In the genomic region with DNA sequence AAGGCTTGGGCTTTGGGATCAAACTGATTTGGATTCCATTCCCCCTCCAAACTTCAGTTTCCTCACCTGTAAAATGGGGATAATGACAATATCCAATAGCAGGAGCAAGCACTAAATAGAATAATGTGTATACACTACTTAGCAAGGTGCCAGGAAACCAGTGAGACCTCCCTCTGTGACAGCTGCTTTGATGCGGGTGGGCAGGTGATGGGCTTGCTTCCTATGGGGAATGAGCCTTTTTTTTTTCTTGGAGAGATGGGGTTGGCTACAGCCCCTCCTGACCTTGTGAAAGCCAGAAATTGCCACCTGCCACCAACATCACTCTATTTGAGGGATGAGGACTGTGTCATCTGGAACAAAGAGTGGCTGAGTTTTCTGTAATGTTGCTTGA, we compare ENCODE assay signal across 9 cellular contexts. TPM values are rescaled to one million over a fixed set of nuclear protein-coding genes. Genes with fewer than 3 reads are reported as not detected.
A peak's percentile ranks its signal among the peaks of the same experiment; 100 is the strongest.
DNase-seq lines count a peak whose midpoint lies in the region; ATAC-seq and TF ChIP-seq lines count a peak whose summit lies in the region.
"Had no signal": no experiment of that assay in that cellular context is flagged by ENCODE, and none has a peak within 500 bp of the region (broad histone marks: within the 10 kb centered on the region; RNA-seq: fewer than 3 reads in every experiment).

No MANE protein-coding gene starts in this region.

- H3K36me3 ChIP-seq in heart left ventricle (no peaks in the 10 kb centered on the region), lung (ENCODE audit: control insufficient read depth in 2 of 2, insufficient read depth in 2 of 2, low read length in 2 of 2) (no peaks in the 10 kb centered on the region), tibial nerve (no peaks in the 10 kb centered on the region)

- no peak for TF ChIP-seq EP300 in tibial nerve (IDR thresholded peaks at IDR 0.05)

- H3K4me3 ChIP-seq in heart left ventricle (peak overlapping the region in 10 of 12 donors; percentile 38 to 74 (median 64)), right cardiac atrium (ENCODE audit: low read length) (no peak overlapping the region), lung (peak overlapping the region; percentile 81), tibial nerve (peak overlapping the region; percentile 44 to 68 (median 60))

- TF ChIP-seq POLR2A in heart left ventricle (IDR thresholded peaks at IDR 0.05) (no peak), tibial nerve (IDR thresholded peaks at IDR 0.05) (no peak)

- ATAC-seq in heart left ventricle (no peak), right cardiac atrium (no peak), lung (ENCODE audit: insufficient read depth, low FRiP score) (no peak)
- ATAC-seq: Panc1 had no signal

- intact Hi-C loops in heart left ventricle (cut with DNase I): loop anchor here in 8 of 10 donors (5.0 to 10.0 kb wide), 7 partner anchors 36 to 538 kb away; a partner anchor contains a TSS
- intact Hi-C loops in right cardiac atrium (cut with DNase I): loop anchor here in 2 of 4 donors (5.0 to 10.0 kb wide), 2 partner anchors 36 to 348 kb away; no protein-coding TSS in a partner anchor
- intact Hi-C loops in activated T-helper 2 cell treated with anti-CD3 and anti-CD28 coated beads, Interferon-gamma antibody, Interleukin-2, Interleukin-4, amounts not matched to agents 10 μg/mL and 5 μg/mL and 100 μg/mL, durations not matched to agents 14 hours and 24 hours and 36 hours (cut with micrococcal nuclease): loop anchor here (5.0 to 10.0 kb wide), 5 partner anchors 41 to 1351 kb away; a partner anchor contains a TSS

- DNase-seq in heart left ventricle: no peak
- DNase-seq in right cardiac atrium: no peak
- no peak for DNase-seq in activated T-helper 2 cell treated with anti-CD3 and anti-CD28 coated beads, Interferon-gamma antibody, Interleukin-2, Interleukin-4, amounts not matched to agents 10 μg/mL and 5 μg/mL and 100 μg/mL, durations not matched to agents 14 hours and 24 hours and 36 hours (ENCODE audit: low spot score)
- no peak for DNase-seq in lung (ENCODE audit: low spot score)
- DNase-seq in tibial nerve (ENCODE audit: low spot score in 2 of 2): no peak
- DNase-seq in NCI-H1105 (lab: John Stamatoyannopoulos, UW): no peak
- DNase-seq in epidermal melanocyte (ENCODE audit: insufficient read length, low spot score): no peak
- no peak for DNase-seq in stimulated activated CD8-positive, alpha-beta memory T cell treated with anti-CD3 and anti-CD28 coated beads, Interleukin-4, amount 100 ng/mL, for 48 hours

- H3K4me3 Mint-ChIP-seq in activated T-helper 2 cell treated with anti-CD3 and anti-CD28 coated beads, Interferon-gamma antibody, Interleukin-2, Interleukin-4, amounts not matched to agents 10 μg/mL and 5 μg/mL and 100 μg/mL, durations not matched to agents 14 hours and 24 hours and 36 hours (ENCODE audit: low read depth): peak overlapping the region; percentile 86

- 76 to 92% (median 79%) methylated on average over 1 of the region's 1 CpG for WGBS in heart left ventricle, 4 donors
- WGBS in right cardiac atrium: 78% methylated on average over 1 of the region's 1 CpG
- WGBS in lung, 2 donors: 48 to 81% methylated on average over 1 of the region's 1 CpG
- 96 to 100% methylated on average over 1 of the region's 1 CpG for WGBS in tibial nerve, 2 donors

- peak overlapping the region; percentile 71 for H3K27ac Mint-ChIP-seq in activated T-helper 2 cell treated with anti-CD3 and anti-CD28 coated beads, Interferon-gamma antibody, Interleukin-2, Interleukin-4, amounts not matched to agents 10 μg/mL and 5 μg/mL and 100 μg/mL, durations not matched to agents 14 hours and 24 hours and 36 hours

- H3K27me3 ChIP-seq in heart left ventricle: no peaks in the 10 kb centered on the region
- H3K27me3 ChIP-seq in right cardiac atrium (ENCODE audit: control insufficient read depth, insufficient read depth): no peaks in the 10 kb centered on the region
- H3K27me3 ChIP-seq in lung (ENCODE audit: control insufficient read depth, insufficient read depth): no peaks in the 10 kb centered on the region
- no peaks in the 10 kb centered on the region for H3K27me3 ChIP-seq in tibial nerve

- H3K9me3 ChIP-seq in heart left ventricle: no peaks in the 10 kb centered on the region
- no peaks in the 10 kb centered on the region for H3K9me3 ChIP-seq in right cardiac atrium (ENCODE audit: control insufficient read depth, low read length)
- H3K9me3 ChIP-seq in lung (ENCODE audit: control insufficient read depth in 2 of 2, insufficient read depth in 1 of 2, low read length in 1 of 2): no peaks in the 10 kb centered on the region
- H3K9me3 ChIP-seq in tibial nerve: no peaks in the 10 kb centered on the region

- H3K4me1 Mint-ChIP-seq in activated T-helper 2 cell treated with anti-CD3 and anti-CD28 coated beads, Interferon-gamma antibody, Interleukin-2, Interleukin-4, amounts not matched to agents 10 μg/mL and 5 μg/mL and 100 μg/mL, durations not matched to agents 14 hours and 24 hours and 36 hours (ENCODE audit: low read depth): peaks cover 51% of the 10 kb centered on the region

- peaks cover 49% of the 10 kb centered on the region for H3K36me3 Mint-ChIP-seq in activated T-helper 2 cell treated with anti-CD3 and anti-CD28 coated beads, Interferon-gamma antibody, Interleukin-2, Interleukin-4, amounts not matched to agents 10 μg/mL and 5 μg/mL and 100 μg/mL, durations not matched to agents 14 hours and 24 hours and 36 hours (ENCODE audit: low read depth)

- no peaks in the 10 kb centered on the region for H3K9me3 Mint-ChIP-seq in activated T-helper 2 cell treated with anti-CD3 and anti-CD28 coated beads, Interferon-gamma antibody, Interleukin-2, Interleukin-4, amounts not matched to agents 10 μg/mL and 5 μg/mL and 100 μg/mL, durations not matched to agents 14 hours and 24 hours and 36 hours

- peak overlapping the region in 4 of 12 donors; percentile 8 to 97 (median 67) for H3K27ac ChIP-seq in heart left ventricle
- no peak overlapping the region for H3K27ac ChIP-seq in right cardiac atrium (ENCODE audit: low read length)
- peak overlapping the region in 1 of 2 donors; percentile 46 for H3K27ac ChIP-seq in lung (ENCODE audit: low read depth in 1 of 2, low read length in 1 of 2)
- H3K27ac ChIP-seq in tibial nerve: peak overlapping the region in 3 of 4 donors; percentile 78 to 97 (median 84)

- TF ChIP-seq CTCF in heart left ventricle (IDR thresholded peaks at IDR 0.05): no peak
- TF ChIP-seq CTCF in lung (IDR thresholded peaks at IDR 0.05; ENCODE audit: control extremely low read depth, extremely low read depth): no peak
- no peak for TF ChIP-seq CTCF in tibial nerve (IDR thresholded peaks at IDR 0.05)

- no peaks in the 10 kb centered on the region for H3K27me3 Mint-ChIP-seq in activated T-helper 2 cell treated with anti-CD3 and anti-CD28 coated beads, Interferon-gamma antibody, Interleukin-2, Interleukin-4, amounts not matched to agents 10 μg/mL and 5 μg/mL and 100 μg/mL, durations not matched to agents 14 hours and 24 hours and 36 hours (ENCODE audit: low read depth)

- H3K4me1 ChIP-seq in heart left ventricle (peaks cover 20 to 71% (median 54%) of the 10 kb centered on the region in 12 donors), right cardiac atrium (ENCODE audit: control insufficient read depth, insufficient read depth, low read length) (peaks cover 26% of the 10 kb centered on the region), lung (ENCODE audit: control insufficient read depth in 2 of 2, insufficient read depth in 2 of 2, low read length in 2 of 2) (peaks cover 16 to 42% of the 10 kb centered on the region in 2 donors), tibial nerve (peaks cover 0 to 77% (median 53%) of the 10 kb centered on the region in 4 donors)

RNA-seq across cellular contexts. Expression of a gene that starts 1.1 kb away (rescaled TPM):
- total RNA-seq in heart left ventricle (10 to 100 TPM; 20.1 to 76.2 (median 37.3) TPM), right cardiac atrium (10 to 100 TPM; 16.7 to 33.6 (median 27.3) TPM), lung (100 to 1,000 TPM in 1 of 2 donors, 10 to 100 TPM in 1; 63.3 to 237 TPM), tibial nerve (10 to 100 TPM; 27.9 to 49.4 (median 43.4) TPM)
- polyA plus RNA-seq in heart left ventricle (10 to 100 TPM; 25.2 to 48.6 TPM), right cardiac atrium (23.8 TPM), lung (100 to 1,000 TPM; 162 to 218 TPM)
- total RNA-seq in activated T-helper 2 cell treated with anti-CD3 and anti-CD28 coated beads, Interferon-gamma antibody, Interleukin-2, Interleukin-4, amounts not matched to agents 10 μg/mL and 5 μg/mL and 100 μg/mL, durations not matched to agents 14 hours and 24 hours and 36 hours: 397 and 425 TPM in 2 replicates
